19 cellular contexts compared by ENCODE assay signal in the genomic region with DNA sequence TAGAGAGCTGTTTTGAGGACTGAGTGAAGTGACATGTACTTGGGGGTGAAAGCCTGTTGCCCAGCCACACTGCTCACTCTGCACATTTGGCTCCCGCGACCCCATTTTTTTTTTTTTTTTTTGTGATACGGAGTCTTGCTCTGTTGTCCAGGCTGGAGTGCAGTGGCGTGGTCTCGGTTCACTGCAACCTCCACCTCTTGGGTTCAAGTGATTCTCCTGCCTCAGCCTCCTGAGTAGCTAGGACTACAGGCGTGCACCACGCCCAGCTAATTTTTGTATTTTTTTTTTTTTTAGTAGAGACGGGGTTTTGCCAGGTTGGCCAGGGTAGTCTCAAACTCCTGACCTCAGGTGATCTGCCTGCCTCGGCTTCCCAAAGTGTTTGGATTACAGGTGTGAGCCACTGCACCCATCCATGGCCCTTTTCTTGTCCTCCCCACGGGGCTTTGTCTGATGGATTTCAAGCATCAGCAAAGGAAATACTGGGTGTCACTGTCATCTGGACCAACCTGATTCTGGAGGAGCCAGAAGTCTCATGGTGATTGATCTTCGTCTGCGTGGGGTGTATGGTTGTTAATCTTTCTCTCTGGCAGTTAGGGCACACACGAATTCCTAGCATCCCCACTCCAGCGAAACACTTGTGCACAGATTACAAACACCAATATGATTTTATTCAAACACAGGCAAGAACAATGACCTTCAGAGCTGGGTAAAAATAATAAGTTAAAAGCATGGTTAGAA. TPM values are rescaled to one million over a fixed set of nuclear protein-coding genes. Genes with fewer than 3 reads are reported as not detected.
DNase-seq lines count a peak whose midpoint lies in the region; ATAC-seq and FAIRE-seq lines count a peak whose summit lies in the region.
"Had no signal": no experiment of that assay in that cellular context is flagged by ENCODE, and none has a peak within 500 bp of the region (broad histone marks: within the 10 kb centered on the region; RNA-seq: fewer than 3 reads in every experiment).

No MANE protein-coding gene starts in this region.

- no peaks in the 10 kb centered on the region for H3K27me3 ChIP-seq in BLaER1 treated with 17β-estradiol and CSF1 and Interleukin-3, amounts not matched to agents 10 nM and 100 nM
- H3K27me3 ChIP-seq: BE2C, tibial nerve had no signal

- no peaks in the 10 kb centered on the region for H4K20me1 ChIP-seq in BLaER1 treated with 17β-estradiol and CSF1 and Interleukin-3, amounts not matched to agents 10 nM and 100 nM

- H3K4me1 Mint-ChIP-seq in IgD-negative memory B cell = peaks cover 37 to 66% (median 59%) of the 10 kb centered on the region in 3 donors
- H3K4me1 Mint-ChIP-seq in naive thymus-derived CD8-positive, alpha-beta T cell = peaks cover 50 to 95% (median 86%) of the 10 kb centered on the region in 4 donors

- no peaks in the 10 kb centered on the region for H3K27me3 Mint-ChIP-seq in IgD-negative memory B cell
- H3K27me3 Mint-ChIP-seq in naive thymus-derived CD8-positive, alpha-beta T cell = no peaks in the 10 kb centered on the region

- peak overlapping the region; percentile 47 to 79 (median 67) for H3K4me2 ChIP-seq in BLaER1 treated with 17β-estradiol and CSF1 and Interleukin-3, amounts not matched to agents 10 nM and 100 nM

- no peak for FAIRE-seq in frontal cortex (lab: Jason Lieb, UNC)
- FAIRE-seq: colon, small intestine had no signal

- H3K4me3 Mint-ChIP-seq in IgD-negative memory B cell = peak overlapping the region; percentile 56 to 91 (median 70)
- peak overlapping the region in 9 of 10 donors; percentile 20 to 82 (median 66) for H3K4me3 Mint-ChIP-seq in naive thymus-derived CD8-positive, alpha-beta T cell

- peaks cover 8 to 48% (median 33%) of the 10 kb centered on the region in 11 experiments; a peak in 20 of 22 replicates for H3K36me3 ChIP-seq in BLaER1 treated with 17β-estradiol and CSF1 and Interleukin-3, amounts not matched to agents 10 nM and 100 nM

- POLR2A ChIA-PET in naive thymus-derived CD8-positive, alpha-beta T cell (lab: Charles Lee) = interaction anchor here (0.6 to 15.0 kb wide), 10 partner anchors 8 to 326 kb away, joined by 3 to 452 read pairs (median 4); a partner anchor contains a TSS

- peak overlapping the region; percentile 32 to 77 (median 54); a peak in 18 of 22 replicates for H3K27ac ChIP-seq in BLaER1 treated with 17β-estradiol and CSF1 and Interleukin-3, amounts not matched to agents 10 nM and 100 nM
- H3K27ac ChIP-seq: GM23248, parathyroid adenoma, tibial nerve had no signal

- no peak for ATAC-seq in activated naive CD4-positive, alpha-beta T cell treated with anti-CD3 and anti-CD28 coated beads, Interleukin-2, amount 50 U/mL, for 72 hours
- no peak for ATAC-seq in naive thymus-derived CD8-positive, alpha-beta T cell
- no peak for ATAC-seq in HG02885 (IDR thresholded peaks at IDR 0.05; ENCODE audit: poor library complexity, unreplicated experiment)

- H3K36me3 Mint-ChIP-seq in IgD-negative memory B cell = peaks cover 13% of the 10 kb centered on the region
- peaks cover 14 to 36% of the 10 kb centered on the region in 2 donors for H3K36me3 Mint-ChIP-seq in activated naive CD4-positive, alpha-beta T cell treated with anti-CD3 and anti-CD28 coated beads, Interleukin-2, amount 50 U/mL, for 72 hours
- peaks cover 0 to 16% (median 10%) of the 10 kb centered on the region in 3 donors for H3K36me3 Mint-ChIP-seq in naive thymus-derived CD8-positive, alpha-beta T cell

- peaks cover 70 to 88% (median 78%) of the 10 kb centered on the region in 10 experiments for H3K4me1 ChIP-seq in BLaER1 treated with 17β-estradiol and CSF1 and Interleukin-3, amounts not matched to agents 10 nM and 100 nM
- H3K4me1 ChIP-seq: BE2C, parathyroid adenoma had no signal

- no peaks in the 10 kb centered on the region for H3K9me3 Mint-ChIP-seq in IgD-negative memory B cell
- peaks cover 4 to 5% of the 10 kb centered on the region in 2 donors for H3K9me3 Mint-ChIP-seq in activated naive CD4-positive, alpha-beta T cell treated with anti-CD3 and anti-CD28 coated beads, Interleukin-2, amount 50 U/mL, for 72 hours
- H3K9me3 Mint-ChIP-seq in naive thymus-derived CD8-positive, alpha-beta T cell = no peaks in the 10 kb centered on the region

- no peak overlapping the region for H3K4me3 ChIP-seq in BLaER1 treated with 17β-estradiol and CSF1 and Interleukin-3, amounts not matched to agents 10 nM and 100 nM
- H3K4me3 ChIP-seq: GM23248, left ventricle myocardium inferior, tibial nerve had no signal

- H3K9me3 ChIP-seq in BLaER1 treated with 17β-estradiol and CSF1 and Interleukin-3, amounts not matched to agents 10 nM and 100 nM (replicated peaks in 1 of 11) = no peaks in the 10 kb centered on the region
- H3K9me3 ChIP-seq: BE2C, left ventricle myocardium inferior, tibial nerve had no signal

- H3K9ac ChIP-seq in BLaER1 treated with 17β-estradiol and CSF1 and Interleukin-3, amounts not matched to agents 10 nM and 100 nM = peak overlapping the region in 5 of 11 experiments; percentile 4 to 58 (median 40); a peak in 4 of 22 replicates
- H3K9ac ChIP-seq: GM23248, parathyroid adenoma had no signal

- peak overlapping the region; percentile 88 to 98 (median 89) for H3K27ac Mint-ChIP-seq in IgD-negative memory B cell
- peak overlapping the region; percentile 98 to 100 for H3K27ac Mint-ChIP-seq in activated naive CD4-positive, alpha-beta T cell treated with anti-CD3 and anti-CD28 coated beads, Interleukin-2, amount 50 U/mL, for 72 hours
- H3K27ac Mint-ChIP-seq in naive thymus-derived CD8-positive, alpha-beta T cell = peak overlapping the region; percentile 90 to 99 (median 95)

- DNase-seq in activated naive CD4-positive, alpha-beta T cell treated with anti-CD3 and anti-CD28 coated beads, Interleukin-2, amount 50 U/mL, for 72 hours (ENCODE audit: low spot score in 2 of 2) = no peak
- no peak for DNase-seq in naive thymus-derived CD8-positive, alpha-beta T cell
- DNase-seq in frontal cortex (ENCODE audit: low spot score in 2 of 2) = no peak
- DNase-seq in GF-D8 (lab: John Stamatoyannopoulos, UW) = no peak
- no peak for DNase-seq in NCI-H1694 treated with DMSO at 0.1 percent for 48 hours (lab: John Stamatoyannopoulos, UW)
- DNase-seq: activated CD4-positive, CD25-positive, alpha-beta regulatory T cell; BE2C; DMS53; foreskin melanocyte; left ventricle myocardium inferior; NCI-H2081; small intestine had no signal

RNA-seq across cellular contexts. Expression of a gene that starts 3.4 kb away (rescaled TPM):
- 0.19 TPM for polyA plus RNA-seq in IgD-negative memory B cell
- total RNA-seq in activated naive CD4-positive, alpha-beta T cell treated with anti-CD3 and anti-CD28 coated beads, Interleukin-2, amount 50 U/mL, for 72 hours = 1 to 10 TPM; 1.5 to 2.7 TPM
- total RNA-seq in naive thymus-derived CD8-positive, alpha-beta T cell = 1 to 10 TPM; 6.8 to 7.5 TPM
- polyA plus RNA-seq in naive thymus-derived CD8-positive, alpha-beta T cell = under 1 TPM in 2 of 3 donors, not detected in 1; 0.50 to 0.76 TPM
- total RNA-seq in frontal cortex = 0.82 TPM
- polyA plus RNA-seq: GM23248 had no signal

RNA-seq across cellular contexts. Expression of a gene that starts 29.6 kb away (rescaled TPM):
- polyA plus RNA-seq in IgD-negative memory B cell = 1,475 TPM
- 100 to 1,000 TPM; 271 to 326 TPM for total RNA-seq in activated naive CD4-positive, alpha-beta T cell treated with anti-CD3 and anti-CD28 coated beads, Interleukin-2, amount 50 U/mL, for 72 hours
- total RNA-seq in naive thymus-derived CD8-positive, alpha-beta T cell = 100 to 1,000 TPM; 388 to 396 TPM
- 1,000 to 10,000 TPM in 2 of 3 donors, 100 to 1,000 TPM in 1; 998 to 1,325 (median 1,191) TPM for polyA plus RNA-seq in naive thymus-derived CD8-positive, alpha-beta T cell
- 1.6 TPM for total RNA-seq in frontal cortex
- total RNA-seq: GM23248 had no signal

Comparison
In these comparisons a context has a peak if more than half of its experiments do, and no peak if none do; other contexts are left out.
1. RNA of a gene that starts 29.6 kb away (total RNA-seq): 388 to 396 TPM in naive thymus-derived CD8-positive, alpha-beta T cell and 271 to 326 TPM in activated naive CD4-positive, alpha-beta T cell treated with anti-CD3 and anti-CD28 coated beads, Interleukin-2, amount 50 U/mL, for 72 hours; 1.6 TPM in frontal cortex (single experiment); every median in the first group is over 100 times any median in the second.
2. Peak in every context shown above with its lines, with median percentiles within 50 percentile points of each other: H3K27ac Mint-ChIP-seq.